In the genomic region with DNA sequence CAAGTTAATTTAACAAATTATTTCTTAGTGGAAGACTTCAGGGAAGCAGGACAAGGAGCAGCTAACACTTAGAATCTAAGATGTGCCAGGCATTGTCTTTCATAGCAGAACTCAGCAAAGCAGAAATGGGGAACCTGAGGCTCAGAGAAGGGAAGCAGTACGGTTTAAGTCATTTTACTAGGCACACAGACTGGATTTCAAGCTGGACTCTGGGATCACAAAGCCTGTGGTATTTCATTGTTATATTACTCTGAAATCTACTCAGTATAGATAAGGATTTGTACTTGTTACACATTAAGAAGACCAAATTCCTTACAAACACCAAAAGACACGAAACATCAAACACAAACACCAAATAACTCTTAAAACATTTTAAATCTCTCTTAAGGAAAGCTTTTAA, we compare ENCODE assay signal across 28 cellular contexts.
"Had no signal": no experiment of that assay in that cellular context is flagged by ENCODE, and none has a peak within 500 bp of the region (broad histone marks: within the 10 kb centered on the region; RNA-seq: fewer than 3 reads in every experiment).

No MANE protein-coding gene starts in this region.

- DNase-seq: activated CD4-positive, alpha-beta memory T cell treated with anti-CD3 and anti-CD28 coated beads for 36 hours; activated CD4-positive, alpha-beta T cell treated with anti-CD3 and anti-CD28 coated beads, Interleukin-2, amount 10 ng/mL, durations not matched to agents 24 days and 14 days; activated CD4-positive, CD25-positive, alpha-beta regulatory T cell treated with anti-CD3 and anti-CD28 coated beads, Interleukin-2, amount 50 U/mL, for 72 hours; activated CD8-positive, alpha-beta memory T cell treated with anti-CD3 and anti-CD28 coated beads, Interleukin-2, amount 50 U/mL, for 4 hours; activated gamma-delta T cell; activated naive CD4-positive, alpha-beta T cell treated with anti-CD3 and anti-CD28 coated beads, Interleukin-2, amount 10 ng/mL, durations not matched to agents 7 days and 5 days; activated naive CD8-positive, alpha-beta T cell treated with anti-CD3 and anti-CD28 coated beads, Interleukin-2, amount 10 ng/mL, durations not matched to agents 7 days and 5 days; activated T-cell treated with anti-CD3 and anti-CD28 coated beads, Interleukin-2, amount 50 U/mL, for 1 hour; brain microvascular endothelial cell; cortex of kidney; head of caudate nucleus; hypothalamus; immature natural killer cell; kidney; midbrain; naive thymus-derived CD4-positive, alpha-beta T cell; nucleus accumbens; pancreas; stimulated activated naive CD8-positive, alpha-beta T cell treated with anti-CD3 and anti-CD28 coated beads, Interleukin-15, Interleukin-2, amounts not matched to agents 100 U/mL and 50 U/mL, for 24 hours; T-helper 9 cell; testis; transverse colon; WERI-Rb-1 had no signal

- H3K27me3 Mint-ChIP-seq: activated CD4-positive, alpha-beta memory T cell treated with anti-CD3 and anti-CD28 coated beads for 36 hours; activated CD4-positive, alpha-beta T cell treated with anti-CD3 and anti-CD28 coated beads, Interleukin-2, amount 10 ng/mL, durations not matched to agents 24 days and 14 days; activated naive CD4-positive, alpha-beta T cell treated with anti-CD3 and anti-CD28 coated beads, Interleukin-2, amount 10 ng/mL, durations not matched to agents 7 days and 5 days; activated naive CD8-positive, alpha-beta T cell treated with anti-CD3 and anti-CD28 coated beads, Interleukin-2, amount 10 ng/mL, durations not matched to agents 7 days and 5 days; naive thymus-derived CD4-positive, alpha-beta T cell had no signal

- H3K4me3 Mint-ChIP-seq: activated CD4-positive, alpha-beta memory T cell treated with anti-CD3 and anti-CD28 coated beads for 36 hours; activated CD4-positive, alpha-beta T cell treated with anti-CD3 and anti-CD28 coated beads, Interleukin-2, amount 10 ng/mL, durations not matched to agents 24 days and 14 days; activated naive CD4-positive, alpha-beta T cell treated with anti-CD3 and anti-CD28 coated beads, Interleukin-2, amount 10 ng/mL, durations not matched to agents 7 days and 5 days; activated naive CD8-positive, alpha-beta T cell treated with anti-CD3 and anti-CD28 coated beads, Interleukin-2, amount 10 ng/mL, durations not matched to agents 7 days and 5 days; activated T-helper 1 cell treated with anti-CD3 and anti-CD28 coated beads, Interleukin-12 subunit alpha, Interleukin-12 subunit beta, Interleukin-2, Interleukin-4 antibody, amounts not matched to agents 30 ng/mL and 10 ng/mL and 1 ng/mL, durations not matched to agents 14 hours and 24 hours and 36 hours; immature natural killer cell; naive thymus-derived CD4-positive, alpha-beta T cell; neural crest cell had no signal

- H3K4me3 ChIP-seq: pancreas, prostate gland, testis, transverse colon had no signal

- H3K9me3 Mint-ChIP-seq: activated CD4-positive, alpha-beta memory T cell treated with anti-CD3 and anti-CD28 coated beads for 36 hours; activated CD4-positive, alpha-beta T cell treated with anti-CD3 and anti-CD28 coated beads, Interleukin-2, amount 10 ng/mL, durations not matched to agents 24 days and 14 days; activated naive CD4-positive, alpha-beta T cell treated with anti-CD3 and anti-CD28 coated beads, Interleukin-2, amount 10 ng/mL, durations not matched to agents 7 days and 5 days; activated naive CD8-positive, alpha-beta T cell treated with anti-CD3 and anti-CD28 coated beads, Interleukin-2, amount 10 ng/mL, durations not matched to agents 7 days and 5 days; activated T-helper 1 cell treated with anti-CD3 and anti-CD28 coated beads, Interleukin-12 subunit alpha, Interleukin-12 subunit beta, Interleukin-2, Interleukin-4 antibody, amounts not matched to agents 30 ng/mL and 10 ng/mL and 1 ng/mL, durations not matched to agents 14 hours and 24 hours and 36 hours; immature natural killer cell; naive thymus-derived CD4-positive, alpha-beta T cell; neural crest cell had no signal

- H3K27ac ChIP-seq: brain microvascular endothelial cell, pancreas, prostate gland, testis, transverse colon, WERI-Rb-1 had no signal

- ATAC-seq: naive thymus-derived CD4-positive, alpha-beta T cell; pancreas; stimulated activated naive CD8-positive, alpha-beta T cell treated with anti-CD3 and anti-CD28 coated beads, Interleukin-15, Interleukin-2, amounts not matched to agents 100 U/mL and 50 U/mL, for 24 hours had no signal

- H3K9me3 ChIP-seq: pancreas, prostate gland, testis, transverse colon had no signal

- H3K4me1 ChIP-seq: prostate gland, testis had no signal

- H3K27ac Mint-ChIP-seq: activated CD4-positive, alpha-beta memory T cell treated with anti-CD3 and anti-CD28 coated beads for 36 hours; activated CD4-positive, alpha-beta T cell treated with anti-CD3 and anti-CD28 coated beads, Interleukin-2, amount 10 ng/mL, durations not matched to agents 24 days and 14 days; activated naive CD4-positive, alpha-beta T cell treated with anti-CD3 and anti-CD28 coated beads, Interleukin-2, amount 10 ng/mL, durations not matched to agents 7 days and 5 days; activated naive CD8-positive, alpha-beta T cell treated with anti-CD3 and anti-CD28 coated beads, Interleukin-2, amount 10 ng/mL, durations not matched to agents 7 days and 5 days; activated T-helper 1 cell treated with anti-CD3 and anti-CD28 coated beads, Interleukin-12 subunit alpha, Interleukin-12 subunit beta, Interleukin-2, Interleukin-4 antibody, amounts not matched to agents 30 ng/mL and 10 ng/mL and 1 ng/mL, durations not matched to agents 14 hours and 24 hours and 36 hours; immature natural killer cell; naive thymus-derived CD4-positive, alpha-beta T cell had no signal

- H3K27me3 ChIP-seq: brain microvascular endothelial cell, pancreas, testis, transverse colon had no signal

- H3K4me1 Mint-ChIP-seq: activated CD4-positive, alpha-beta T cell treated with anti-CD3 and anti-CD28 coated beads, Interleukin-2, amount 10 ng/mL, durations not matched to agents 24 days and 14 days; activated naive CD4-positive, alpha-beta T cell treated with anti-CD3 and anti-CD28 coated beads, Interleukin-2, amount 10 ng/mL, durations not matched to agents 7 days and 5 days; activated naive CD8-positive, alpha-beta T cell treated with anti-CD3 and anti-CD28 coated beads, Interleukin-2, amount 10 ng/mL, durations not matched to agents 7 days and 5 days; immature natural killer cell; neural crest cell had no signal

- FAIRE-seq: astrocyte, endothelial cell of umbilical vein had no signal

- H3K36me3 ChIP-seq: brain microvascular endothelial cell, pancreas, prostate gland, transverse colon, WERI-Rb-1 had no signal
